20 cellular contexts compared by ENCODE assay signal in the genomic region with DNA sequence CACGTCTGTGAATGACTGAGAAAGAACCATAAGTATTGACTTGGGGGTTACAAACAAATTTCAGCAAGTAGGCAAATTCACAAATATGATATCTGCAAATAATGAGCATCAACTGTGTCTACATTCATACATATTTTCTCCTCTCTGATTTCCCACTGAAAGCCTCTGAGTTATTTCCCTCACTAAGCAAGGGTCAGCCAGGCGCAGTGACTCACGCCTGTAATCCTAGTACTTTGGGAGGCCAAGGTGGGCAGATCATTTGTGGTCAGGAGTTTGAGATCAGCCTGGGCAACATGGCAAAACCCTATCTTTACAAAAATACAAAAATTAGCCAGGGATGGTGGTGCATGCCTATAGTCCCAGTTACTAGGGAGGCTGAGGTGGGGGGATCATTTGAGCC.
"Had no signal": no experiment of that assay in that cellular context is flagged by ENCODE, and none has a peak within 500 bp of the region (broad histone marks: within the 10 kb centered on the region; RNA-seq: fewer than 3 reads in every experiment).

No MANE protein-coding gene starts in this region.

- H3K36me3 Mint-ChIP-seq: natural killer cell; stimulated activated naive B cell treated with anti-CD40 and anti-IgM and Interleukin-4, amounts not matched to agents 10 μg/mL and 1 μg/mL and 100 μg/mL, for 72 hours had no signal

- ATAC-seq: activated CD8-positive, alpha-beta T cell treated with anti-CD3 and anti-CD28 coated beads for 36 hours; activated T-helper 17 cell treated with anti-CD3 and anti-CD28 coated beads, Interleukin-2, amount 50 U/mL, for 72 hours; effector memory CD8-positive, alpha-beta T cell; natural killer cell; pancreas; stimulated activated naive B cell treated with anti-CD40 and anti-IgM and Interleukin-4, amounts not matched to agents 10 μg/mL and 1 μg/mL and 100 μg/mL, for 72 hours; upper lobe of right lung had no signal

- H3K36me3 ChIP-seq: ascending aorta, esophagus squamous epithelium, pancreas, sigmoid colon, spleen, thoracic aorta, upper lobe of right lung had no signal

- H3K27me3 Mint-ChIP-seq: activated CD4-positive, alpha-beta T cell treated with anti-CD3 and anti-CD28 coated beads, Interleukin-2, amount 10 ng/mL, durations not matched to agents 24 days and 14 days; activated CD8-positive, alpha-beta T cell treated with anti-CD3 and anti-CD28 coated beads for 36 hours; activated T-helper 17 cell treated with anti-CD3 and anti-CD28 coated beads, Interleukin-2, amount 50 U/mL, for 72 hours; effector memory CD8-positive, alpha-beta T cell; stimulated activated naive B cell treated with anti-CD40 and anti-IgM and Interleukin-4, amounts not matched to agents 10 μg/mL and 1 μg/mL and 100 μg/mL, for 72 hours had no signal

- H3K9me3 Mint-ChIP-seq: activated CD8-positive, alpha-beta T cell treated with anti-CD3 and anti-CD28 coated beads for 36 hours; activated T-helper 17 cell treated with anti-CD3 and anti-CD28 coated beads, Interleukin-2, amount 50 U/mL, for 72 hours; natural killer cell had no signal

- H3K4me3 Mint-ChIP-seq: activated CD4-positive, alpha-beta T cell treated with anti-CD3 and anti-CD28 coated beads, Interleukin-2, amount 10 ng/mL, durations not matched to agents 24 days and 14 days; activated CD8-positive, alpha-beta T cell treated with anti-CD3 and anti-CD28 coated beads for 36 hours; activated T-helper 17 cell treated with anti-CD3 and anti-CD28 coated beads, Interleukin-2, amount 50 U/mL, for 72 hours; effector memory CD8-positive, alpha-beta T cell; natural killer cell; stimulated activated naive B cell treated with anti-CD40 and anti-IgM and Interleukin-4, amounts not matched to agents 10 μg/mL and 1 μg/mL and 100 μg/mL, for 72 hours had no signal

- H3K27me3 ChIP-seq: ascending aorta, esophagus squamous epithelium, pancreas, sigmoid colon, spleen, upper lobe of right lung had no signal

- H3K4me1 ChIP-seq: ascending aorta, esophagus squamous epithelium, spleen, upper lobe of right lung had no signal

- H3K27ac Mint-ChIP-seq: activated CD4-positive, alpha-beta T cell treated with anti-CD3 and anti-CD28 coated beads, Interleukin-2, amount 10 ng/mL, durations not matched to agents 24 days and 14 days; activated CD8-positive, alpha-beta T cell treated with anti-CD3 and anti-CD28 coated beads for 36 hours; activated T-helper 17 cell treated with anti-CD3 and anti-CD28 coated beads, Interleukin-2, amount 50 U/mL, for 72 hours; effector memory CD8-positive, alpha-beta T cell; natural killer cell; stimulated activated naive B cell treated with anti-CD40 and anti-IgM and Interleukin-4, amounts not matched to agents 10 μg/mL and 1 μg/mL and 100 μg/mL, for 72 hours had no signal

- H3K9me3 ChIP-seq: ascending aorta, esophagus squamous epithelium, pancreas, sigmoid colon, thoracic aorta, upper lobe of right lung had no signal

- H3K4me3 ChIP-seq: ascending aorta, esophagus squamous epithelium, pancreas, sigmoid colon, spleen, thoracic aorta, upper lobe of right lung had no signal

- H3K27ac ChIP-seq: ascending aorta, esophagus squamous epithelium, pancreas, sigmoid colon, spleen, thoracic aorta, upper lobe of right lung had no signal

- FAIRE-seq: bronchial epithelial cell, pancreas had no signal

- H3K4me1 Mint-ChIP-seq: activated CD4-positive, alpha-beta T cell treated with anti-CD3 and anti-CD28 coated beads, Interleukin-2, amount 10 ng/mL, durations not matched to agents 24 days and 14 days; activated T-helper 17 cell treated with anti-CD3 and anti-CD28 coated beads, Interleukin-2, amount 50 U/mL, for 72 hours; natural killer cell; stimulated activated naive B cell treated with anti-CD40 and anti-IgM and Interleukin-4, amounts not matched to agents 10 μg/mL and 1 μg/mL and 100 μg/mL, for 72 hours had no signal

- DNase-seq: activated CD4-positive, alpha-beta T cell treated with anti-CD3 and anti-CD28 coated beads, Interleukin-2, amount 10 ng/mL, durations not matched to agents 24 days and 14 days; activated CD8-positive, alpha-beta T cell treated with anti-CD3 and anti-CD28 coated beads for 36 hours; activated naive CD4-positive, alpha-beta T cell treated with Interleukin-2 at 50 U/mL for 16 hours; activated T-cell treated with anti-CD3 and anti-CD28 coated beads, Interleukin-2, amount 50 U/mL, for 1 hour; cerebellar nuclear complex; dermis blood vessel endothelial cell; effector memory CD8-positive, alpha-beta T cell; esophagus squamous epithelium; mesendoderm; natural killer cell; pancreas; sigmoid colon; spleen; stimulated activated naive B cell treated with anti-CD40 and anti-IgM and Interleukin-4, amounts not matched to agents 10 μg/mL and 1 μg/mL and 100 μg/mL, for 72 hours; T1000; upper lobe of right lung had no signal
